Comparison of ENCODE assay signal across 20 cellular contexts in the genomic region with DNA sequence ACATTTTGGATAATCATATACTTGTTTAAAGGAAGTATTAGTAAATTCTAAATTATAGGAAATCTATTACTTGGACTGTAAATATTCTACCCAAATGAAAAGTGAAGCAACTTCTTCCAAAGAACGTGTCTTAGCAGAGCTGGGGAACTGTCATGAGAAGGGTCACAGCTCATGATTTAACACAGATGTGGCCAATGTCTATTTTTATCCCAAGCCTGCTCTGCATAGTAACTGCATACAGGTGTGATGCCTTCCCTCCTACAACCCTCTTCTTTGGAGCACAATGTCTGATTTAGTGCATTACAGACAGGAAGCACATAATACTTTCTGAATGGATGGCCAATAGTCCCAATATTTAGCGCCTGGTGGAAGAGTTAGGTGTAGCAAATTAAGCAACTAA.
"Had no signal": no experiment of that assay in that cellular context is flagged by ENCODE, and none has a peak within 500 bp of the region (broad histone marks: within the 10 kb centered on the region; RNA-seq: fewer than 3 reads in every experiment).

No MANE protein-coding gene starts in this region.

- H3K4me1 ChIP-seq: thyroid gland had no signal

- DNase-seq: activated CD4-positive, alpha-beta T cell treated with anti-CD3 and anti-CD28 coated beads for 1 hour; activated CD8-positive, alpha-beta memory T cell treated with anti-CD3 and anti-CD28 coated beads for 24 hours; activated CD8-positive, alpha-beta memory T cell treated with anti-CD3 and anti-CD28 coated beads, Interleukin-2, amount 50 U/mL, for 48 hours; activated effector memory CD4-positive, alpha-beta T cell treated with anti-CD3 and anti-CD28 coated beads, Interleukin-2, amount 50 U/mL, for 16 hours; activated naive CD4-positive, alpha-beta T cell treated with anti-CD3 and anti-CD28 coated beads, Interleukin-2, amount 50 U/mL, for 16 hours; activated T-cell treated with anti-CD3 and anti-CD28 coated beads, Interleukin-2, amount 50 U/mL, for 72 hours; aorta; brain microvascular endothelial cell; cerebellar nuclear complex; effector CD4-positive, alpha-beta T cell; midbrain; nephron progenitor cell; nucleus accumbens; stimulated activated CD4-positive, alpha-beta T cell treated with anti-CD3 and anti-CD28 coated beads, Interleukin-12 subunit alpha, Interleukin-12 subunit beta, amount 100 ng/mL, for 4 hours; stimulated activated CD4-positive, alpha-beta T cell treated with anti-CD3 and anti-CD28 coated beads, Interleukin-1b, Interleukin-23, amount 100 ng/mL, for 48 hours; stimulated activated naive CD4-positive, alpha-beta T cell treated with Interleukin-2 at 50 U/mL for 16 hours; thyroid gland; WERI-Rb-1 had no signal

- H3K27ac ChIP-seq: brain microvascular endothelial cell, thyroid gland, WERI-Rb-1 had no signal

- H3K9me3 ChIP-seq: thyroid gland had no signal

- H3K27me3 ChIP-seq: brain microvascular endothelial cell, thyroid gland had no signal

- ATAC-seq: activated T-cell treated with anti-CD3 and anti-CD28 coated beads, Interleukin-2, amount 50 U/mL, for 72 hours; esophagus mucosa had no signal

- H3K4me3 ChIP-seq: lung, thyroid gland had no signal

- H3K36me3 ChIP-seq: brain microvascular endothelial cell, thyroid gland, WERI-Rb-1 had no signal
